In genomic region chr15:70653426-70653825, GRCh38 we compare ENCODE assay signal across 24 cellular contexts.
DNase-seq lines count a peak whose midpoint lies in the region; ATAC-seq, FAIRE-seq and TF ChIP-seq lines count a peak whose summit lies in the region.
"Had no signal": no experiment of that assay in that cellular context is flagged by ENCODE, and none has a peak within 500 bp of the region (broad histone marks: within the 10 kb centered on the region; RNA-seq: fewer than 3 reads in every experiment).

No MANE protein-coding gene starts in this region.

- no peak for TF ChIP-seq EP300 in HepG2 (IDR thresholded peaks at IDR 0.05; ENCODE audit: low read depth in 2 of 2, low read length in 2 of 2)
- no peak for TF ChIP-seq EP300 in HepG2 (CRISPR knock-in tag; IDR thresholded peaks at IDR 0.05; ENCODE audit: borderline replicate concordance)

- DNase-seq in HepG2 (ENCODE audit: low spot score) (peak; percentile 67), right lobe of liver (no peak), epithelial cell of proximal tubule (ENCODE audit: low read depth) (peak; percentile 6), left kidney (ENCODE audit: low read depth, low spot score) (peak; percentile 31), small intestine (peak; percentile 81), HFFc6 (no peak)
- DNase-seq: 8988T; ACHN; AML-193; BE2C; CD4-positive, alpha-beta T cell; CD8-positive, alpha-beta memory T cell; DMS153; DND-41; H9 had no signal

- H2AFZ ChIP-seq in HepG2 (ENCODE audit: low read length) = no peak overlapping the region
- H2AFZ ChIP-seq: GM23338 had no signal

- H3K4me3 ChIP-seq in HepG2 (replicated peaks in 1 of 3; ENCODE audit: insufficient read depth in 1 of 3, low read depth in 2 of 3, low read length in 3 of 3) (no peak overlapping the region), right lobe of liver (no peak overlapping the region), epithelial cell of proximal tubule (ENCODE audit: low read depth, low read length) (no peak overlapping the region), small intestine (ENCODE audit: low read depth in 1 of 2, low read length in 2 of 2) (no peak overlapping the region)
- H3K4me3 ChIP-seq: A549; BLaER1 treated with 17β-estradiol and CSF1 and Interleukin-3, amounts not matched to agents 10 nM and 100 nM; GM23338 had no signal

- in situ Hi-C loops in HepG2 (cut with HindIII; ENCODE audit: extremely low pct_ligation_motif_present, low pct_unique_long_range_greater_than_20kb) = no loop called here

- TF ChIP-seq RAD21 in HepG2 (CRISPR knock-in tag; IDR thresholded peaks at IDR 0.05) = no peak

- H3K9me3 Mint-ChIP-seq in HFFc6 = no peaks in the 10 kb centered on the region
- H3K9me3 Mint-ChIP-seq: CD14-positive monocyte; CD4-positive, alpha-beta T cell; CD8-positive, alpha-beta memory T cell; GM23338; H9 had no signal

- CTCF ChIA-PET in HepG2 (lab: Yijun Ruan, JAX; ENCODE audit: low intra/inter-chr PET ratio, low total read pairs) = no interaction called here

- peak; percentile 63 for ATAC-seq in HepG2
- no peak for ATAC-seq in right lobe of liver
- ATAC-seq in GM18519 (IDR thresholded peaks at IDR 0.05; ENCODE audit: low FRiP score, unreplicated experiment) = no peak
- no peak for ATAC-seq in HG03280 (IDR thresholded peaks at IDR 0.05; ENCODE audit: unreplicated experiment)
- ATAC-seq: A549, GM23338, HCT116 had no signal

- H3K9ac ChIP-seq in HepG2 (ENCODE audit: insufficient read depth, low read depth, low read length) = no peak overlapping the region
- H3K9ac ChIP-seq: BLaER1 treated with 17β-estradiol and CSF1 and Interleukin-3, amounts not matched to agents 10 nM and 100 nM had no signal

- peak overlapping the region; percentile 11 for H3K27ac ChIP-seq in HepG2 (ENCODE audit: extremely low read length, insufficient read depth, low read length)
- H3K27ac ChIP-seq in right lobe of liver = no peak overlapping the region
- peak overlapping the region in 1 of 2 donors; percentile 9 for H3K27ac ChIP-seq in small intestine (ENCODE audit: low read depth in 1 of 2, low read length in 1 of 2)
- H3K27ac ChIP-seq: A549; BLaER1 treated with 17β-estradiol and CSF1 and Interleukin-3, amounts not matched to agents 10 nM and 100 nM had no signal

- H3K27me3 Mint-ChIP-seq in HFFc6 (ENCODE audit: insufficient read depth) = peaks cover 8% of the 10 kb centered on the region; the same call in 1 of the 2 replicates
- H3K27me3 Mint-ChIP-seq: CD4-positive, alpha-beta T cell had no signal

- H3K36me3 ChIP-seq in HepG2 (replicated peaks in 1 of 2; ENCODE audit: control insufficient read depth in 1 of 2, insufficient read depth in 2 of 2, low read length in 2 of 2) = peaks cover 0 to 2% of the 10 kb centered on the region in 2 experiments; a peak in 2 of 5 replicates
- peaks cover 0 to 16% (median 4%) of the 10 kb centered on the region in 4 donors for H3K36me3 ChIP-seq in right lobe of liver
- no peaks in the 10 kb centered on the region for H3K36me3 ChIP-seq in small intestine (ENCODE audit: control insufficient read depth in 2 of 2, insufficient read depth in 2 of 2, low read length in 2 of 2)
- H3K36me3 ChIP-seq: BE2C; BLaER1 treated with 17β-estradiol and CSF1 and Interleukin-3, amounts not matched to agents 10 nM and 100 nM had no signal

- no peaks in the 10 kb centered on the region for H4K20me1 ChIP-seq in HepG2 (ENCODE audit: insufficient read depth, low read length)
- H4K20me1 ChIP-seq: BLaER1 treated with 17β-estradiol and CSF1 and Interleukin-3, amounts not matched to agents 10 nM and 100 nM had no signal

- no peak for TF ChIP-seq CTCF in HepG2 (CRISPR knock-in tag; IDR thresholded peaks at IDR 0.05)
- TF ChIP-seq CTCF in right lobe of liver (IDR thresholded peaks at IDR 0.05) = no peak
- no peak for TF ChIP-seq CTCF in epithelial cell of proximal tubule (conservative IDR thresholded peaks at IDR 0.05; ENCODE audit: low read depth, low read length)
- TF ChIP-seq CTCF in HFFc6 (IDR thresholded peaks at IDR 0.05) = no peak

- intact Hi-C loops in HepG2 (cut with micrococcal nuclease; ENCODE audit: unreplicated experiment) = no loop called here
- intact Hi-C loops in right lobe of liver (cut with DNase I) = no loop called here

- TF ChIP-seq POLR2A in HepG2 (IDR thresholded peaks at IDR 0.05; ENCODE audit: insufficient read depth in 1 of 2, low read depth in 2 of 2, low read length in 2 of 2) (no peak), right lobe of liver (IDR thresholded peaks at IDR 0.05) (no peak)

- peaks cover 41% of the 10 kb centered on the region for H3K36me3 Mint-ChIP-seq in HFFc6 (ENCODE audit: low read depth)
- H3K36me3 Mint-ChIP-seq: CD8-positive, alpha-beta memory T cell had no signal

- no TSS peak for BruUV-seq in HepG2 (replicated peaks; lab: Mats Ljungman, UMichigan)

- H3K4me1 ChIP-seq in HepG2 (ENCODE audit: insufficient read depth, low read length) = peaks cover 19% of the 10 kb centered on the region
- H3K4me1 ChIP-seq in right lobe of liver = no peaks in the 10 kb centered on the region
- peaks cover 0 to 2% of the 10 kb centered on the region in 2 donors for H3K4me1 ChIP-seq in small intestine (ENCODE audit: control insufficient read depth in 2 of 2, insufficient read depth in 1 of 2, low read depth in 1 of 2, low read length in 1 of 2)
- H3K4me1 ChIP-seq: A549; BE2C; BLaER1 treated with 17β-estradiol and CSF1 and Interleukin-3, amounts not matched to agents 10 nM and 100 nM had no signal

- H3K27me3 ChIP-seq in HepG2 (ENCODE audit: control insufficient read depth in 1 of 2, insufficient read depth in 2 of 2, low read length in 2 of 2) (no peaks in the 10 kb centered on the region), right lobe of liver (no peaks in the 10 kb centered on the region), small intestine (ENCODE audit: control insufficient read depth in 2 of 2, insufficient read depth in 2 of 2, low read length in 2 of 2) (no peaks in the 10 kb centered on the region)
- H3K27me3 ChIP-seq: BE2C; BLaER1 treated with 17β-estradiol and CSF1 and Interleukin-3, amounts not matched to agents 10 nM and 100 nM had no signal

- POLR2A ChIA-PET in HepG2 (lab: Yijun Ruan, JAX) = interaction anchor here (0.7 kb wide), 1 partner anchor 69 kb away, joined by 4 read pairs; no protein-coding TSS in a partner anchor

- no peak overlapping the region for H3K4me3 Mint-ChIP-seq in HFFc6
- H3K4me3 Mint-ChIP-seq: CD14-positive monocyte; CD4-positive, alpha-beta T cell; CD8-positive, alpha-beta memory T cell; GM23338; H9 had no signal

- H3K9me3 ChIP-seq in HepG2 (ENCODE audit: low read length) (no peaks in the 10 kb centered on the region), right lobe of liver (no peaks in the 10 kb centered on the region), small intestine (ENCODE audit: control insufficient read depth, low read depth) (no peaks in the 10 kb centered on the region)
- H3K9me3 ChIP-seq: A549; BE2C; BLaER1 treated with 17β-estradiol and CSF1 and Interleukin-3, amounts not matched to agents 10 nM and 100 nM had no signal

- H3K4me1 Mint-ChIP-seq in HFFc6 (ENCODE audit: low read depth) = peaks cover 18% of the 10 kb centered on the region
- H3K4me1 Mint-ChIP-seq: CD14-positive monocyte; CD8-positive, alpha-beta memory T cell; GM23338; H9 had no signal

- no peak for FAIRE-seq in HepG2 (lab: Jason Lieb, UNC)
- FAIRE-seq in small intestine (lab: Jason Lieb, UNC) = peak; percentile 44
- FAIRE-seq: A549, G401.6, GM12892 had no signal

- peak overlapping the region; percentile 23; the same call in 1 of the 2 replicates for H3K4me2 ChIP-seq in HepG2 (ENCODE audit: low read depth, low read length)
- H3K4me2 ChIP-seq: A549; BLaER1 treated with 17β-estradiol and CSF1 and Interleukin-3, amounts not matched to agents 10 nM and 100 nM; GM23338 had no signal

- 48% methylated on average over 4 of the region's 4 CpGs for WGBS in HepG2 (ENCODE audit: low lambda C conversion rate)
- 92% methylated on average over 4 of the region's 4 CpGs for WGBS in right lobe of liver (ENCODE audit: insufficient coverage, low coverage, low lambda C conversion rate, missing lambda C conversion rate)
- WGBS in small intestine, 3 donors = 12 to 62% (median 33%) methylated on average over 4 of the region's 4 CpGs

- H3K79me2 ChIP-seq in HepG2 (ENCODE audit: insufficient read depth, low read length) = no peaks in the 10 kb centered on the region

- no peak overlapping the region for H3K27ac Mint-ChIP-seq in HFFc6
- H3K27ac Mint-ChIP-seq: CD14-positive monocyte; CD4-positive, alpha-beta T cell; CD8-positive, alpha-beta memory T cell; GM23338 had no signal

TF ChIP-seq in HepG2, 621 proteins besides CTCF, POLR2A, EP300 and RAD21 (continues in another document):
- TF ChIP-seq NCOR1 (IDR thresholded peaks at IDR 0.05; ENCODE audit: borderline replicate concordance, low read length) = 0 out of 2 replicates have a peak, but pooled peaks have one; percentile 26
- no peak for TF ChIP-seq JUN (CRISPR knock-in tag; IDR thresholded peaks at IDR 0.05)
- no peak for TF ChIP-seq ZFP82 (CRISPR knock-in tag; IDR thresholded peaks at IDR 0.05; ENCODE audit: borderline replicate concordance)
- TF ChIP-seq ARID3A (IDR thresholded peaks at IDR 0.05; ENCODE audit: low read depth, low read length) = peak; percentile 52; the same call in 1 of the 2 replicates
- TF ChIP-seq, protein P1, sequence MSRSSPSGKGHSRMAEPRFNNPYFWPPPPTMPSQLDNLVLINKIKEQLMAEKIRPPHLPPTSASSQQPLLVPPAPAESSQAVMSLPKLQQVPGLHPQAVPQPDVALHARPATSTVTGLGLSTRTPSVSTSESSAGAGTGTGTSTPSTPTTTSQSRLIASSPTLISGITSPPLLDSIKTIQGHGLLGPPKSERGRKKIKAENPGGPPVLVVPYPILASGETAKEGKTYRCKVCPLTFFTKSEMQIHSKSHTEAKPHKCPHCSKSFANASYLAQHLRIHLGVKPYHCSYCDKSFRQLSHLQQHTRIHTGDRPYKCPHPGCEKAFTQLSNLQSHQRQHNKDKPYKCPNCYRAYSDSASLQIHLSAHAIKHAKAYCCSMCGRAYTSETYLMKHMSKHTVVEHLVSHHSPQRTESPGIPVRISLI (CRISPR knock-in tag; IDR thresholded peaks at IDR 0.05; ENCODE audit: borderline replicate concordance) = 0 out of 2 replicates have a peak, but pooled peaks have one; percentile 20
- TF ChIP-seq NFIC (IDR thresholded peaks at IDR 0.05; ENCODE audit: low read length) = no peak
- no peak for TF ChIP-seq HMG20B (CRISPR knock-in tag; conservative IDR thresholded peaks at IDR 0.05)
- TF ChIP-seq ZNF331 (CRISPR knock-in tag; IDR thresholded peaks at IDR 0.05) = no peak

Comparison
In these comparisons a context has a peak if more than half of its experiments do, and no peak if none do; other contexts are left out.
1. DNase-seq: peak in HepG2 (single experiment), epithelial cell of proximal tubule (single experiment), left kidney (single experiment) and small intestine (single experiment); none in right lobe of liver (0 of 3) and HFFc6 (single experiment).